32 cellular contexts compared by ENCODE assay signal in the genomic region with DNA sequence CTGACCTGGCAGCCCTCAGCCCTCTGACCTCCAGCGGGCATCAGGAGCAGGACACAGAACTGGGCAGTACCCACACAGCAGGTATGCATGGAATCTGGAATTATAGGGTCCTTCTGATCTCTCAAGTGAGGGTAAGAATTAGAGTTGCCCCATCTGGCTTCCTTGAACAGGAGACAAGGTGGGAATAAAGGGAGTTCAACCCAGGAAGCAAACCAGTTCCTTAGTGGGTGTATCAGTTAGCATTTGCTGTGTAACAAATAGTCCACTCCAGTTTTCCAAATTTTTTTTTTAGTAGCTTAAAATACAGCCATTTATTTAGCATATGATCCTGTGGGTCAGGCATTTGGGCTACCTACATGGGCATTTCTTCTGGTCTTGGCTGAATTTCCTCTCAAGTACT.
"Had no signal": no experiment of that assay in that cellular context is flagged by ENCODE, and none has a peak within 500 bp of the region (broad histone marks: within the 10 kb centered on the region; RNA-seq: fewer than 3 reads in every experiment).

No MANE protein-coding gene starts in this region.

- H3K9me3 ChIP-seq: Peyer's patch had no signal

- DNase-seq: activated CD4-positive, alpha-beta T cell treated with anti-CD3 and anti-CD28 coated beads, Interleukin-2, amount 10 ng/mL, durations not matched to agents 7 days and 5 days; activated CD4-positive, alpha-beta T cell treated with anti-CD3 and anti-CD28 coated beads, Interleukin-2, amount 50 U/mL, for 48 hours; activated CD8-positive, alpha-beta T cell treated with anti-CD3 and anti-CD28 coated beads, Interleukin-2, amount 10 ng/mL, durations not matched to agents 7 days and 5 days; activated gamma-delta T cell treated with Interleukin-2 at 50 U/mL for 16 hours; activated naive CD4-positive, alpha-beta T cell treated with anti-CD3 and anti-CD28 coated beads, Interleukin-2, amount 10 ng/mL, durations not matched to agents 7 days and 5 days; activated naive CD8-positive, alpha-beta T cell treated with anti-CD3 and anti-CD28 coated beads for 36 hours; activated T-cell treated with anti-CD3 and anti-CD28 coated beads for 4 hours; activated T-cell treated with anti-CD3 and anti-CD28 coated beads, Interleukin-2, amount 50 U/mL, for 4 hours; amniotic stem cell; aorta; brain microvascular endothelial cell; central memory CD4-positive, alpha-beta T cell; MM.1S; MV-4-11; NCI-H1092; NCI-H1436 treated with DMSO at 0.1 percent for 48 hours; NCI-H1694 treated with DMSO at 0.1 percent for 48 hours; NCI-H2029; NCI-H345; NCI-H510A; NCI-H526; NCI-H748 treated with DMSO at 0.1 percent for 48 hours; NK-92 treated with Interleukin-12 subunit alpha and Interleukin-12 subunit beta, amount 100 ng/mL, for 24 hours; PC-3; Peyer's patch; RPMI8226; SIG-M5; SW 1271; T-helper 1 cell; T1000 had no signal

- H3K27me3 Mint-ChIP-seq: activated CD4-positive, alpha-beta T cell treated with anti-CD3 and anti-CD28 coated beads, Interleukin-2, amount 10 ng/mL, durations not matched to agents 7 days and 5 days; activated naive CD4-positive, alpha-beta T cell treated with anti-CD3 and anti-CD28 coated beads, Interleukin-2, amount 10 ng/mL, durations not matched to agents 7 days and 5 days; activated naive CD8-positive, alpha-beta T cell treated with anti-CD3 and anti-CD28 coated beads for 36 hours had no signal

- H3K4me2 ChIP-seq: KMS-11 had no signal

- ATAC-seq: activated CD8-positive, alpha-beta T cell treated with anti-CD3 and anti-CD28 coated beads, Interleukin-2, amount 10 ng/mL, durations not matched to agents 7 days and 5 days; activated T-cell treated with anti-CD3 and anti-CD28 coated beads, Interleukin-2, amount 50 U/mL, for 4 hours; PC-3 had no signal

- H3K9ac ChIP-seq: KMS-11 had no signal

- H3K27me3 ChIP-seq: brain microvascular endothelial cell, Peyer's patch had no signal

- H3K4me3 Mint-ChIP-seq: activated CD4-positive, alpha-beta T cell treated with anti-CD3 and anti-CD28 coated beads, Interleukin-2, amount 10 ng/mL, durations not matched to agents 7 days and 5 days; activated CD8-positive, alpha-beta T cell treated with anti-CD3 and anti-CD28 coated beads, Interleukin-2, amount 10 ng/mL, durations not matched to agents 7 days and 5 days; activated naive CD4-positive, alpha-beta T cell treated with anti-CD3 and anti-CD28 coated beads, Interleukin-2, amount 10 ng/mL, durations not matched to agents 7 days and 5 days; activated naive CD8-positive, alpha-beta T cell treated with anti-CD3 and anti-CD28 coated beads for 36 hours; activated T-cell treated with anti-CD3 and anti-CD28 coated beads, Interleukin-2, amount 50 U/mL, for 4 hours; activated T-helper 1 cell treated with anti-CD3 and anti-CD28 coated beads, Interleukin-12 subunit alpha, Interleukin-12 subunit beta, Interleukin-2, Interleukin-4 antibody, amounts not matched to agents 30 ng/mL and 10 ng/mL and 1 ng/mL, durations not matched to agents 14 hours and 24 hours and 36 hours had no signal

- H3K4me1 Mint-ChIP-seq: activated CD4-positive, alpha-beta T cell treated with anti-CD3 and anti-CD28 coated beads, Interleukin-2, amount 10 ng/mL, durations not matched to agents 7 days and 5 days; activated naive CD4-positive, alpha-beta T cell treated with anti-CD3 and anti-CD28 coated beads, Interleukin-2, amount 10 ng/mL, durations not matched to agents 7 days and 5 days; activated naive CD8-positive, alpha-beta T cell treated with anti-CD3 and anti-CD28 coated beads for 36 hours had no signal

- H3K27ac ChIP-seq: brain microvascular endothelial cell, KMS-11, Peyer's patch had no signal

- H3K27ac Mint-ChIP-seq: activated CD4-positive, alpha-beta T cell treated with anti-CD3 and anti-CD28 coated beads, Interleukin-2, amount 10 ng/mL, durations not matched to agents 7 days and 5 days; activated CD8-positive, alpha-beta T cell treated with anti-CD3 and anti-CD28 coated beads, Interleukin-2, amount 10 ng/mL, durations not matched to agents 7 days and 5 days; activated naive CD4-positive, alpha-beta T cell treated with anti-CD3 and anti-CD28 coated beads, Interleukin-2, amount 10 ng/mL, durations not matched to agents 7 days and 5 days; activated naive CD8-positive, alpha-beta T cell treated with anti-CD3 and anti-CD28 coated beads for 36 hours; activated T-helper 1 cell treated with anti-CD3 and anti-CD28 coated beads, Interleukin-12 subunit alpha, Interleukin-12 subunit beta, Interleukin-2, Interleukin-4 antibody, amounts not matched to agents 30 ng/mL and 10 ng/mL and 1 ng/mL, durations not matched to agents 14 hours and 24 hours and 36 hours had no signal

- H3K4me3 ChIP-seq: Peyer's patch had no signal
